ENCODE assay signal across 14 cellular contexts in the genomic region with DNA sequence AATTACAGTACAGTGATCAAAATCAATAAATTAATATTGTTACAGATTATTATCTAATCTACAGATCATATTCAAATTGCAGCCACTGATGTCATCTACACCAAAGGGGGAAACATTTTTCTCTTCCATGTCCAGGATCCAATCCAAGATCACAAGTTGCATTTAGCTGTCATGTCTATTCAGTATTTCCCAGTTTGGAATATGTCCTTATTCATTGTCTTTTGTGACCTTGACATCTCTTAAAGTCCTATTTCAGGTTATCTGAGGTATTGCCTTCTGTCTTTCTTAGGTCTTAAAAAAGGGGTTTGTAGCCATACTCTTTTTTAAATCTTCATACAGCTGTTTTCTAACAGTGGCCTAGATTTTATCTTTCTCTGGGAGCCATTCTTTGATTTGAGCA.
"Had no signal": no experiment of that assay in that cellular context is flagged by ENCODE, and none has a peak within 500 bp of the region (broad histone marks: within the 10 kb centered on the region; RNA-seq: fewer than 3 reads in every experiment).

No MANE protein-coding gene starts in this region.

- H3K9me3 Mint-ChIP-seq: natural killer cell; neural progenitor cell; stimulated activated effector memory CD8-positive, alpha-beta T cell treated with anti-CD3 and anti-CD28 coated beads, Interleukin-12 subunit alpha, Interleukin-12 subunit beta, amount 100 ng/mL, for 72 hours had no signal

- DNase-seq: effector memory CD4-positive, alpha-beta T cell; gastrocnemius medialis; mucosa of descending colon; natural killer cell; pancreas; right lobe of liver; stimulated activated CD4-positive, alpha-beta T cell treated with anti-CD3 and anti-CD28 coated beads, Interleukin-4, amount 100 ng/mL, for 1 hour; stimulated activated CD8-positive, alpha-beta memory T cell treated with anti-CD3 and anti-CD28 coated beads, Interleukin-4, amount 100 ng/mL, for 48 hours; stimulated activated naive CD8-positive, alpha-beta T cell treated with anti-CD3 and anti-CD28 coated beads, Interleukin-15, Interleukin-2, amounts not matched to agents 100 U/mL and 50 U/mL, for 24 hours; thyroid gland had no signal

- H3K27me3 Mint-ChIP-seq: progenitor cell of endocrine pancreas, type B pancreatic cell had no signal

- H3K4me3 Mint-ChIP-seq: natural killer cell; neural progenitor cell; stimulated activated effector memory CD8-positive, alpha-beta T cell treated with anti-CD3 and anti-CD28 coated beads, Interleukin-12 subunit alpha, Interleukin-12 subunit beta, amount 100 ng/mL, for 72 hours; type B pancreatic cell had no signal

- ATAC-seq: gastrocnemius medialis; natural killer cell; pancreas; right lobe of liver; stimulated activated effector memory CD8-positive, alpha-beta T cell treated with anti-CD3 and anti-CD28 coated beads, Interleukin-12 subunit alpha, Interleukin-12 subunit beta, amount 100 ng/mL, for 72 hours; stimulated activated naive CD8-positive, alpha-beta T cell treated with anti-CD3 and anti-CD28 coated beads, Interleukin-15, Interleukin-2, amounts not matched to agents 100 U/mL and 50 U/mL, for 24 hours had no signal

- H3K36me3 Mint-ChIP-seq: natural killer cell had no signal

- H3K4me1 Mint-ChIP-seq: neural progenitor cell had no signal

- H3K27ac Mint-ChIP-seq: neural progenitor cell; progenitor cell of endocrine pancreas; stimulated activated effector memory CD8-positive, alpha-beta T cell treated with anti-CD3 and anti-CD28 coated beads, Interleukin-12 subunit alpha, Interleukin-12 subunit beta, amount 100 ng/mL, for 72 hours; type B pancreatic cell had no signal
